ENCODE assay signal across 21 cellular contexts in the genomic region with DNA sequence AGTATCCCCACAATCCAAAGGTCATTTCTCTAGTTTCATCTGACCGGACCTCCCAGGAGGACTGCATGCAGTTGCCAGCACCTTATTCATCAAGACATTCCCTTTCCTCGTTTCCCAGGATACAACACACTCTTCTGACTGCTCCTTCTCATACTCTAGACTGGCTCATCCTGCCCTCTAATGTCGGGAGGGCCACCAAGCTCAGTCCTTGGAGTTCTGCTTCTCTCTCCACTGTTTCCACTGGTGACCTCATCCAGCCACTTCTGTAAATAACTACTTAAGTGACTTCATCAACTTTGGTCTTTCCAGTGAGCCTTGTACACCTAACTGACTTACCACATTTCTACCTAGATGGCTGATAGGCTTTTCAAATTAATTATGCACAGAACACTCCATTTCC.
DNase-seq lines count a peak whose midpoint lies in the region; ATAC-seq and TF ChIP-seq lines count a peak whose summit lies in the region.
"Had no signal": no experiment of that assay in that cellular context is flagged by ENCODE, and none has a peak within 500 bp of the region (broad histone marks: within the 10 kb centered on the region; RNA-seq: fewer than 3 reads in every experiment).

No MANE protein-coding gene starts in this region.

- DNase-seq in Calu3 (peak; percentile 58), WTC11 (ENCODE audit: low spot score) (no peak), medulla oblongata (ENCODE audit: extremely low spot score) (peak; percentile 44), caudate nucleus (lab: John Stamatoyannopoulos, UW) (no peak), LoVo (ENCODE audit: low spot score) (no peak), NCI-H748 (lab: John Stamatoyannopoulos, UW; ENCODE audit: unreplicated experiment) (no peak)
- DNase-seq: activated CD4-positive, alpha-beta memory T cell treated with anti-CD3 and anti-CD28 coated beads for 36 hours; activated naive CD8-positive, alpha-beta T cell treated with anti-CD3 and anti-CD28 coated beads, Interleukin-2, amount 10 ng/mL, durations not matched to agents 7 days and 5 days; activated T-cell treated with anti-CD3 and anti-CD28 coated beads, Interleukin-2, amount 50 U/mL, for 48 hours; DND-41; foreskin fibroblast; Karpas-422; NCI-H1930; NCI-H82; stomach had no signal

- H3K9me3 Mint-ChIP-seq in Calu3 (ENCODE audit: low read depth, unreplicated experiment), result no peaks in the 10 kb centered on the region
- no peaks in the 10 kb centered on the region for H3K9me3 Mint-ChIP-seq in WTC11
- H3K9me3 Mint-ChIP-seq: activated CD4-positive, alpha-beta memory T cell treated with anti-CD3 and anti-CD28 coated beads for 36 hours; activated naive CD8-positive, alpha-beta T cell treated with anti-CD3 and anti-CD28 coated beads, Interleukin-2, amount 10 ng/mL, durations not matched to agents 7 days and 5 days had no signal

- POLR2A ChIA-PET in HEK293 (lab: Yijun Ruan, JAX), result no interaction called here
- POLR2A ChIA-PET in WTC11 (lab: Charles Lee), result no interaction called here

- H3K27ac Mint-ChIP-seq in Calu3 (ENCODE audit: unreplicated experiment) (peak overlapping the region; percentile 8), WTC11 (peak overlapping the region; percentile 10; the same call in 1 of the 2 replicates)
- H3K27ac Mint-ChIP-seq: activated CD4-positive, alpha-beta memory T cell treated with anti-CD3 and anti-CD28 coated beads for 36 hours; activated naive CD8-positive, alpha-beta T cell treated with anti-CD3 and anti-CD28 coated beads, Interleukin-2, amount 10 ng/mL, durations not matched to agents 7 days and 5 days had no signal

- no peaks in the 10 kb centered on the region for H3K27me3 Mint-ChIP-seq in Calu3 (ENCODE audit: unreplicated experiment)
- H3K27me3 Mint-ChIP-seq in WTC11 (ENCODE audit: low read depth), result no peaks in the 10 kb centered on the region

- H3K36me3 ChIP-seq in HEK293 (ENCODE audit: control insufficient read depth in 2 of 2, insufficient read depth in 1 of 2, low read length in 2 of 2), result no peaks in the 10 kb centered on the region
- H3K36me3 ChIP-seq: BLaER1, cardiac muscle cell, SJCRH30 had no signal

- H3K4me3 ChIP-seq in HEK293 (ENCODE audit: low read depth, low read length), result no peak overlapping the region
- H3K4me3 ChIP-seq: BLaER1, cardiac muscle cell, SJCRH30, skin epidermis, stomach had no signal

- ATAC-seq in WTC11 (peak; percentile 73), HG02798 (IDR thresholded peaks at IDR 0.05; ENCODE audit: poor library complexity, unreplicated experiment) (no peak)

- TF ChIP-seq CTCF in Calu3 (IDR thresholded peaks at IDR 0.05; ENCODE audit: unreplicated experiment) (no peak), HEK293 (tag by site-specific recombination; IDR thresholded peaks at IDR 0.05) (no peak), WTC11 (IDR thresholded peaks at IDR 0.05) (no peak)

- no peaks in the 10 kb centered on the region for H3K4me1 ChIP-seq in HEK293 (ENCODE audit: control insufficient read depth, insufficient read depth, low read length)
- H3K4me1 ChIP-seq: BLaER1, SJCRH30, stomach had no signal

- no peak overlapping the region for H3K4me3 Mint-ChIP-seq in Calu3 (ENCODE audit: low read depth, unreplicated experiment)
- no peak overlapping the region for H3K4me3 Mint-ChIP-seq in WTC11
- H3K4me3 Mint-ChIP-seq: activated CD4-positive, alpha-beta memory T cell treated with anti-CD3 and anti-CD28 coated beads for 36 hours; activated naive CD8-positive, alpha-beta T cell treated with anti-CD3 and anti-CD28 coated beads, Interleukin-2, amount 10 ng/mL, durations not matched to agents 7 days and 5 days had no signal

- H3K9me3 ChIP-seq in HEK293 (ENCODE audit: control insufficient read depth, insufficient read depth, low read depth, low read length), result no peaks in the 10 kb centered on the region
- H3K9me3 ChIP-seq: BLaER1, SJCRH30, stomach had no signal

- no TSS peak for BruUV-seq in Calu3 (replicated peaks; lab: Mats Ljungman, UMichigan)

- H3K36me3 Mint-ChIP-seq in Calu3 (ENCODE audit: insufficient read depth, unreplicated experiment), result no peaks in the 10 kb centered on the region
- H3K36me3 Mint-ChIP-seq in WTC11, result no peaks in the 10 kb centered on the region
- H3K36me3 Mint-ChIP-seq: activated CD4-positive, alpha-beta memory T cell treated with anti-CD3 and anti-CD28 coated beads for 36 hours; activated naive CD8-positive, alpha-beta T cell treated with anti-CD3 and anti-CD28 coated beads, Interleukin-2, amount 10 ng/mL, durations not matched to agents 7 days and 5 days had no signal

- intact Hi-C loops in Calu3 (cut with micrococcal nuclease; ENCODE audit: unreplicated experiment), result no loop called here

- CTCF ChIA-PET in Calu3 (lab: Charles Lee) (interaction anchor here (0.6 to 1.6 kb wide), 4 partner anchors 19 to 180 kb away, joined by 3 to 6 read pairs (median 4); a partner anchor contains a TSS), HEK293 (lab: Yijun Ruan, JAX) (interaction anchor here (0.6 to 1.4 kb wide), 4 partner anchors 56 to 1081 kb away, joined by 3 to 6 read pairs (median 3); a partner anchor contains a TSS), WTC11 (lab: Charles Lee) (interaction anchor here (4.9 kb wide), 1 partner anchor 180 kb away, joined by 34 read pairs; a partner anchor contains a TSS)

- H3K27ac ChIP-seq in HEK293 (ENCODE audit: extremely low read depth, low read depth, low read length), result no peak overlapping the region
- no peak overlapping the region for H3K27ac ChIP-seq in caudate nucleus (ENCODE audit: low read depth, low read length)
- H3K27ac ChIP-seq: BLaER1, cardiac muscle cell, SJCRH30, skin epidermis, stomach had no signal

- H3K4me1 Mint-ChIP-seq in Calu3 (ENCODE audit: low read depth, unreplicated experiment), result peaks cover 49% of the 10 kb centered on the region
- peaks cover 25% of the 10 kb centered on the region for H3K4me1 Mint-ChIP-seq in WTC11
- H3K4me1 Mint-ChIP-seq: activated naive CD8-positive, alpha-beta T cell treated with anti-CD3 and anti-CD28 coated beads, Interleukin-2, amount 10 ng/mL, durations not matched to agents 7 days and 5 days had no signal

TF ChIP-seq in HEK293, 187 proteins besides CTCF, POLR2A, EP300 and RAD21 (continues in another document):
- TF ChIP-seq, protein P1, sequence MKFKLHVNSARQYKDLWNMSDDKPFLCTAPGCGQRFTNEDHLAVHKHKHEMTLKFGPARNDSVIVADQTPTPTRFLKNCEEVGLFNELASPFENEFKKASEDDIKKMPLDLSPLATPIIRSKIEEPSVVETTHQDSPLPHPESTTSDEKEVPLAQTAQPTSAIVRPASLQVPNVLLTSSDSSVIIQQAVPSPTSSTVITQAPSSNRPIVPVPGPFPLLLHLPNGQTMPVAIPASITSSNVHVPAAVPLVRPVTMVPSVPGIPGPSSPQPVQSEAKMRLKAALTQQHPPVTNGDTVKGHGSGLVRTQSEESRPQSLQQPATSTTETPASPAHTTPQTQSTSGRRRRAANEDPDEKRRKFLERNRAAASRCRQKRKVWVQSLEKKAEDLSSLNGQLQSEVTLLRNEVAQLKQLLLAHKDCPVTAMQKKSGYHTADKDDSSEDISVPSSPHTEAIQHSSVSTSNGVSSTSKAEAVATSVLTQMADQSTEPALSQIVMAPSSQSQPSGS (tag by site-specific recombination; IDR thresholded peaks at IDR 0.05; ENCODE audit: low read depth), result peak; percentile 85
- TF ChIP-seq ZNF394 (tag by site-specific recombination; IDR thresholded peaks at IDR 0.05; ENCODE audit: borderline replicate concordance) (peak; percentile 44; the same call in 1 of the 2 replicates), ZNF629 (tag by site-specific recombination; IDR thresholded peaks at IDR 0.05) (peak; percentile 87), ZNF660 (tag by site-specific recombination; IDR thresholded peaks at IDR 0.05) (0 out of 2 replicates have a peak, but pooled peaks have one; percentile 47), ZNF132 (tag by site-specific recombination; IDR thresholded peaks at IDR 0.05; ENCODE audit: borderline replicate concordance) (no peak), ZNF623 (tag by site-specific recombination; IDR thresholded peaks at IDR 0.05) (no peak)

TF ChIP-seq in WTC11, 78 proteins besides CTCF, POLR2A, EP300 and RAD21 (continues in another document):
- no peak for TF ChIP-seq CREM (CRISPR knock-in tag; IDR thresholded peaks at IDR 0.05)
- no peak for TF ChIP-seq KAT7 (CRISPR knock-in tag; IDR thresholded peaks at IDR 0.05; ENCODE audit: borderline replicate concordance)
- TF ChIP-seq, protein P2, sequence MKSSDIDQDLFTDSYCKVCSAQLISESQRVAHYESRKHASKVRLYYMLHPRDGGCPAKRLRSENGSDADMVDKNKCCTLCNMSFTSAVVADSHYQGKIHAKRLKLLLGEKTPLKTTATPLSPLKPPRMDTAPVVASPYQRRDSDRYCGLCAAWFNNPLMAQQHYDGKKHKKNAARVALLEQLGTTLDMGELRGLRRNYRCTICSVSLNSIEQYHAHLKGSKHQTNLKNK (CRISPR knock-in tag; IDR thresholded peaks at IDR 0.05), result no peak
- no peak for TF ChIP-seq PRRX2 (CRISPR knock-in tag; IDR thresholded peaks at IDR 0.05)
- TF ChIP-seq SP1 (CRISPR knock-in tag; conservative IDR thresholded peaks at IDR 0.05), result no peak
- no peak for TF ChIP-seq SMAD4 (CRISPR knock-in tag; IDR thresholded peaks at IDR 0.05)
- no peak for TF ChIP-seq ZNF416 (CRISPR knock-in tag; IDR thresholded peaks at IDR 0.05)
- no peak for TF ChIP-seq TCF7 (CRISPR knock-in tag; IDR thresholded peaks at IDR 0.05; ENCODE audit: low read depth)
- no peak for TF ChIP-seq GABPB1 (CRISPR knock-in tag; IDR thresholded peaks at IDR 0.05)
- no peak for TF ChIP-seq FOXJ3 (CRISPR knock-in tag; IDR thresholded peaks at IDR 0.05; ENCODE audit: borderline replicate concordance)

Comparison
In these comparisons a context has a peak if more than half of its experiments do, and no peak if none do; other contexts are left out.
1. DNase-seq: peak in Calu3 (single experiment) and medulla oblongata (single experiment); none in WTC11 (single experiment), caudate nucleus (0 of 61), LoVo (single experiment) and NCI-H748 (single experiment).